ENCODE assay signal across 22 cellular contexts in genomic region chr19:4012975-4013634, GRCh38. TPM values are rescaled to one million over a fixed set of nuclear protein-coding genes. Genes with fewer than 3 reads are reported as not detected.
DNase-seq lines count a peak whose midpoint lies in the region; ATAC-seq, FAIRE-seq and TF ChIP-seq lines count a peak whose summit lies in the region.
"Had no signal": no experiment of that assay in that cellular context is flagged by ENCODE, and none has a peak within 500 bp of the region (broad histone marks: within the 10 kb centered on the region; RNA-seq: fewer than 3 reads in every experiment).

No MANE protein-coding gene starts in this region.

- H3K9me3 ChIP-seq in liver (ENCODE audit: control insufficient read depth in 4 of 4, low read length in 3 of 4) (no peaks in the 10 kb centered on the region), HepG2 (ENCODE audit: low read length) (no peaks in the 10 kb centered on the region), sigmoid colon (no peaks in the 10 kb centered on the region)
- H3K9me3 ChIP-seq: A549 had no signal

- no peak overlapping the region for H2AFZ ChIP-seq in HepG2 (ENCODE audit: low read length)

- CTCF ChIA-PET in HepG2 (lab: Yijun Ruan, JAX; ENCODE audit: low intra/inter-chr PET ratio, low total read pairs): no interaction called here

- H3K4me1 ChIP-seq in liver (ENCODE audit: control insufficient read depth in 4 of 4, insufficient read depth in 4 of 4, low read length in 3 of 4): peaks cover 26 to 78% (median 51%) of the 10 kb centered on the region in 4 donors
- H3K4me1 ChIP-seq in HepG2 (ENCODE audit: insufficient read depth, low read length): peaks cover 23% of the 10 kb centered on the region
- peaks cover 0 to 91% (median 91%) of the 10 kb centered on the region in 4 donors for H3K4me1 ChIP-seq in sigmoid colon

- TF ChIP-seq POLR2A in HepG2 (IDR thresholded peaks at IDR 0.05; ENCODE audit: insufficient read depth in 1 of 2, low read depth in 2 of 2, low read length in 2 of 2) (no peak), sigmoid colon (IDR thresholded peaks at IDR 0.05) (no peak)

- H3K27me3 ChIP-seq in liver (ENCODE audit: control insufficient read depth in 4 of 4, insufficient read depth in 4 of 4, low read length in 3 of 4) (no peaks in the 10 kb centered on the region), HepG2 (ENCODE audit: control insufficient read depth in 1 of 2, insufficient read depth in 2 of 2, low read length in 2 of 2) (no peaks in the 10 kb centered on the region; a peak in 1 of 5 replicates), sigmoid colon (no peaks in the 10 kb centered on the region)

- TF ChIP-seq RAD21 in liver (IDR thresholded peaks at IDR 0.05) (no peak), HepG2 (CRISPR knock-in tag; IDR thresholded peaks at IDR 0.05) (no peak)

- DNase-seq in HepG2 (ENCODE audit: low spot score): no peak
- peak; percentile 42 for DNase-seq in islet precursor cell
- DNase-seq in sigmoid colon: peak; percentile 68
- DNase-seq in NCI-H1930 (lab: John Stamatoyannopoulos, UW): no peak
- DNase-seq in CD1c-positive myeloid dendritic cell (ENCODE audit: extremely low spot score): no peak
- no peak for DNase-seq in NCI-H2171 (lab: John Stamatoyannopoulos, UW)
- DNase-seq in SW480 (ENCODE audit: low spot score): no peak
- DNase-seq: activated CD4-positive, alpha-beta T cell treated with anti-CD3 and anti-CD28 coated beads for 4 hours; activated CD8-positive, alpha-beta memory T cell treated with anti-CD3 and anti-CD28 coated beads for 24 hours; activated T-cell treated with anti-CD3 and anti-CD28 coated beads, Interleukin-2, amount 50 U/mL, for 24 hours; cortex of kidney; GOT3; kidney; NCI-H1092; NCI-H187 treated with DMSO at 0.1 percent for 48 hours; occipital lobe; RPMI8226; stimulated activated CD4-positive, alpha-beta T cell treated with anti-CD3 and anti-CD28 coated beads, Interleukin-4, amount 100 ng/mL, for 1 hour had no signal

- no peak overlapping the region for H3K4me3 ChIP-seq in liver (ENCODE audit: low read depth in 1 of 3, low read length in 3 of 3)
- H3K4me3 ChIP-seq in HepG2 (replicated peaks in 1 of 3; ENCODE audit: insufficient read depth in 1 of 3, low read depth in 2 of 3, low read length in 3 of 3): no peak overlapping the region
- H3K4me3 ChIP-seq in sigmoid colon: no peak overlapping the region
- H3K4me3 ChIP-seq: A549 had no signal

- H3K27ac ChIP-seq in liver (ENCODE audit: low read depth in 1 of 2, low read length in 2 of 2) (peak overlapping the region; percentile 75 to 78), HepG2 (ENCODE audit: extremely low read length, insufficient read depth, low read length) (no peak overlapping the region), sigmoid colon (peak overlapping the region; percentile 26 to 86 (median 84))
- H3K27ac ChIP-seq: A549 had no signal

- POLR2A ChIA-PET in HepG2 (lab: Yijun Ruan, JAX): no interaction called here

- TF ChIP-seq EP300 in HepG2 (IDR thresholded peaks at IDR 0.05; ENCODE audit: low read depth in 2 of 2, low read length in 2 of 2) (no peak), HepG2 (CRISPR knock-in tag; IDR thresholded peaks at IDR 0.05; ENCODE audit: borderline replicate concordance) (no peak), sigmoid colon (IDR thresholded peaks at IDR 0.05) (no peak)

- in situ Hi-C loops in HepG2 (cut with HindIII; ENCODE audit: extremely low pct_ligation_motif_present, low pct_unique_long_range_greater_than_20kb): no loop called here

- ATAC-seq in HepG2: no peak
- ATAC-seq: A549; stimulated activated memory B cell treated with anti-CD40 and anti-IgM and Interleukin-4, amounts not matched to agents 10 μg/mL and 1 μg/mL and 100 μg/mL, for 72 hours had no signal

- H4K20me1 ChIP-seq in HepG2 (ENCODE audit: insufficient read depth, low read length): 0 out of 2 replicates have a peak, but pooled peaks cover 9% of the 10 kb centered on the region

- FAIRE-seq in HepG2 (lab: Jason Lieb, UNC): no peak
- FAIRE-seq: A549, endometrium, kidney had no signal

- no peak for TF ChIP-seq CTCF in liver (IDR thresholded peaks at IDR 0.05; ENCODE audit: low read depth, low read length, missing input control)
- TF ChIP-seq CTCF in HepG2 (CRISPR knock-in tag; IDR thresholded peaks at IDR 0.05): no peak
- no peak for TF ChIP-seq CTCF in sigmoid colon (IDR thresholded peaks at IDR 0.05)

- no peak overlapping the region for H3K4me2 ChIP-seq in HepG2 (ENCODE audit: low read depth, low read length)
- H3K4me2 ChIP-seq: A549 had no signal

- BruUV-seq in HepG2 (replicated peaks; lab: Mats Ljungman, UMichigan): no TSS peak

- intact Hi-C loops in HepG2 (cut with micrococcal nuclease; ENCODE audit: unreplicated experiment) (no loop called here), sigmoid colon (cut with DNase I) (no loop called here)

- peaks cover 31% of the 10 kb centered on the region for H3K79me2 ChIP-seq in HepG2 (ENCODE audit: insufficient read depth, low read length)

- peaks cover 0 to 19% (median 9%) of the 10 kb centered on the region in 4 donors for H3K36me3 ChIP-seq in liver (ENCODE audit: control insufficient read depth in 4 of 4, insufficient read depth in 3 of 4, low read depth in 1 of 4, low read length in 3 of 4)
- peaks cover 15 to 31% of the 10 kb centered on the region in 2 experiments; a peak in 4 of 5 replicates for H3K36me3 ChIP-seq in HepG2 (replicated peaks in 1 of 2; ENCODE audit: control insufficient read depth in 1 of 2, insufficient read depth in 2 of 2, low read length in 2 of 2)
- peaks cover 7 to 21% (median 13%) of the 10 kb centered on the region in 4 donors for H3K36me3 ChIP-seq in sigmoid colon

- WGBS in liver: 97% methylated on average over 33 of the region's 33 CpGs
- over 99% methylated on average over 26 of the region's 33 CpGs for WGBS in HepG2 (ENCODE audit: low lambda C conversion rate)
- 95 to 96% methylated on average over 33 of the region's 33 CpGs for WGBS in sigmoid colon, 2 donors

- H3K9ac ChIP-seq in liver (ENCODE audit: low read depth in 1 of 2, low read length in 2 of 2) (no peak overlapping the region), HepG2 (ENCODE audit: insufficient read depth, low read depth, low read length) (no peak overlapping the region)

RNA-seq across cellular contexts. Expression of gene PIAS4, which starts 5.6 kb away (rescaled TPM):
- 10 to 100 TPM; 10.8 to 14.1 TPM for total RNA-seq in liver
- 10 to 100 TPM in 1 of 2 donors, 1 to 10 TPM in 1; 5.6 to 10.4 TPM for polyA plus RNA-seq in liver
- total RNA-seq in HepG2 (2016; rRNA removed; fragmentation: Illumina TruSeq; extraction: Trizol): 20.1 and 22.4 TPM in 2 replicates
- total RNA-seq in HepG2 (2016; cell fraction: cytosol; rRNA removed; fragmentation: Illumina TruSeq; extraction: Trizol; ENCODE audit: low read depth): 4.3 and 5.1 TPM in 2 replicates
- total RNA-seq in HepG2 (2016; cell fraction: insoluble cytoplasmic fraction; rRNA removed; fragmentation: Illumina TruSeq; extraction: Trizol): 16.7 and 23.3 TPM in 2 replicates
- total RNA-seq in HepG2 (2016; cell fraction: membrane; rRNA removed; fragmentation: Illumina TruSeq; extraction: Trizol): 9.8 and 11.2 TPM in 2 replicates
- total RNA-seq in HepG2 (2016; cell fraction: nucleus; rRNA removed; fragmentation: Illumina TruSeq; extraction: Trizol): 9.7 and 15.2 TPM in 2 replicates
- polyA plus RNA-seq in HepG2 (2011; rRNA removed): 8.7 and 9.0 TPM in 2 replicates
- 11.2 and 43.1 TPM in 2 replicates for polyA plus RNA-seq in HepG2 (2011; cell fraction: cytosol; rRNA removed)
- polyA plus RNA-seq in HepG2 (2011; cell fraction: nucleus; rRNA removed): 22.4 and 27.4 TPM in 2 replicates
- polyA plus RNA-seq in HepG2 (2012): 19.1 and 20.7 TPM in 2 replicates
- polyA plus RNA-seq in HepG2 (2016; cell fraction: cytosol; fragmentation: Illumina TruSeq; extraction: Trizol; ENCODE audit: low read depth): 3.3 and 3.5 TPM in 2 replicates
- polyA plus RNA-seq in HepG2 (2016; cell fraction: insoluble cytoplasmic fraction; fragmentation: Illumina TruSeq; extraction: Trizol; ENCODE audit: low read depth): 18.2 and 33.3 TPM in 2 replicates
- 5.6 and 5.9 TPM in 2 replicates for polyA plus RNA-seq in HepG2 (2016; cell fraction: membrane; fragmentation: Illumina TruSeq; extraction: Trizol; ENCODE audit: low read depth)
- polyA plus RNA-seq in HepG2 (2016; cell fraction: nucleus; fragmentation: Illumina TruSeq; extraction: Trizol; ENCODE audit: insufficient read depth, low read depth): 36.3 and 39.1 TPM in 2 replicates
- 12.2 and 13.9 TPM in 2 replicates for polyA minus RNA-seq in HepG2 (2011; rRNA and poly(A)+ RNA removed; ENCODE audit: low replicate concordance)
- 5.1 and 7.7 TPM in 2 replicates for polyA minus RNA-seq in HepG2 (2011; cell fraction: cytosol; rRNA and poly(A)+ RNA removed)
- 14.5 and 15.1 TPM in 2 replicates for polyA minus RNA-seq in HepG2 (2011; cell fraction: nucleus; rRNA and poly(A)+ RNA removed)
- total RNA-seq in sigmoid colon: 10 to 100 TPM; 16.5 to 29.9 (median 19.3) TPM
- polyA plus RNA-seq in sigmoid colon: 10 to 100 TPM in 2 of 3 donors, 1 to 10 TPM in 1; 7.2 to 21.8 (median 15.0) TPM

RNA-seq across cellular contexts. Expression of gene EEF2, which starts 27.8 kb away (rescaled TPM):
- total RNA-seq in liver: 1,000 to 10,000 TPM in 1 of 2 donors, 100 to 1,000 TPM in 1; 945 to 1,090 TPM
- 100 to 1,000 TPM; 244 to 691 TPM for polyA plus RNA-seq in liver
- 1,722 and 1,777 TPM in 2 replicates for total RNA-seq in HepG2 (2016; rRNA removed; fragmentation: Illumina TruSeq; extraction: Trizol)
- 663 and 837 TPM in 2 replicates for total RNA-seq in HepG2 (2016; cell fraction: cytosol; rRNA removed; fragmentation: Illumina TruSeq; extraction: Trizol; ENCODE audit: low read depth)
- 1,312 and 1,845 TPM in 2 replicates for total RNA-seq in HepG2 (2016; cell fraction: insoluble cytoplasmic fraction; rRNA removed; fragmentation: Illumina TruSeq; extraction: Trizol)
- total RNA-seq in HepG2 (2016; cell fraction: membrane; rRNA removed; fragmentation: Illumina TruSeq; extraction: Trizol): 2,334 and 2,783 TPM in 2 replicates
- 709 and 773 TPM in 2 replicates for total RNA-seq in HepG2 (2016; cell fraction: nucleus; rRNA removed; fragmentation: Illumina TruSeq; extraction: Trizol)
- polyA plus RNA-seq in HepG2 (2011; rRNA removed): 1,441 and 1,465 TPM in 2 replicates
- 1,619 and 2,301 TPM in 2 replicates for polyA plus RNA-seq in HepG2 (2011; cell fraction: cytosol; rRNA removed)
- polyA plus RNA-seq in HepG2 (2011; cell fraction: nucleus; rRNA removed): 945 and 1,058 TPM in 2 replicates
- polyA plus RNA-seq in HepG2 (2012): 2,825 and 3,817 TPM in 2 replicates
- polyA plus RNA-seq in HepG2 (2016; cell fraction: cytosol; fragmentation: Illumina TruSeq; extraction: Trizol; ENCODE audit: low read depth): 660 and 778 TPM in 2 replicates
- 1,198 and 1,548 TPM in 2 replicates for polyA plus RNA-seq in HepG2 (2016; cell fraction: insoluble cytoplasmic fraction; fragmentation: Illumina TruSeq; extraction: Trizol; ENCODE audit: low read depth)
- polyA plus RNA-seq in HepG2 (2016; cell fraction: membrane; fragmentation: Illumina TruSeq; extraction: Trizol; ENCODE audit: low read depth): 1,837 and 2,206 TPM in 2 replicates
- polyA plus RNA-seq in HepG2 (2016; cell fraction: nucleus; fragmentation: Illumina TruSeq; extraction: Trizol; ENCODE audit: insufficient read depth, low read depth): 1,012 and 1,080 TPM in 2 replicates
- polyA minus RNA-seq in HepG2 (2011; rRNA and poly(A)+ RNA removed; ENCODE audit: low replicate concordance): 1,462 and 3,209 TPM in 2 replicates
- 1,805 and 1,823 TPM in 2 replicates for polyA minus RNA-seq in HepG2 (2011; cell fraction: cytosol; rRNA and poly(A)+ RNA removed)
- 434 and 615 TPM in 2 replicates for polyA minus RNA-seq in HepG2 (2011; cell fraction: nucleus; rRNA and poly(A)+ RNA removed)
- 1,000 to 10,000 TPM; 1,842 to 2,448 (median 2,055) TPM for total RNA-seq in sigmoid colon
- polyA plus RNA-seq in sigmoid colon: 1,000 to 10,000 TPM in 2 of 3 donors, 100 to 1,000 TPM in 1; 906 to 1,654 (median 1,225) TPM

RNA-seq across cellular contexts. Expression of gene DAPK3, which starts 42.2 kb away (rescaled TPM):
- total RNA-seq in liver: 10 to 100 TPM; 20.9 to 29.5 TPM
- polyA plus RNA-seq in liver: 10 to 100 TPM in 1 of 2 donors, 1 to 10 TPM in 1; 3.0 to 26.7 TPM
- 22.0 and 30.5 TPM in 2 replicates for total RNA-seq in HepG2 (2016; rRNA removed; fragmentation: Illumina TruSeq; extraction: Trizol)
- 5.0 and 5.5 TPM in 2 replicates for total RNA-seq in HepG2 (2016; cell fraction: cytosol; rRNA removed; fragmentation: Illumina TruSeq; extraction: Trizol; ENCODE audit: low read depth)
- total RNA-seq in HepG2 (2016; cell fraction: insoluble cytoplasmic fraction; rRNA removed; fragmentation: Illumina TruSeq; extraction: Trizol): 18.7 and 32.5 TPM in 2 replicates
- total RNA-seq in HepG2 (2016; cell fraction: membrane; rRNA removed; fragmentation: Illumina TruSeq; extraction: Trizol): 9.6 and 13.4 TPM in 2 replicates
- total RNA-seq in HepG2 (2016; cell fraction: nucleus; rRNA removed; fragmentation: Illumina TruSeq; extraction: Trizol): 20.1 and 21.1 TPM in 2 replicates
- polyA plus RNA-seq in HepG2 (2011; rRNA removed): 37.3 and 51.9 TPM in 2 replicates
- 36.9 and 42.7 TPM in 2 replicates for polyA plus RNA-seq in HepG2 (2011; cell fraction: cytosol; rRNA removed)
- polyA plus RNA-seq in HepG2 (2011; cell fraction: nucleus; rRNA removed): 102 and 107 TPM in 2 replicates
- polyA plus RNA-seq in HepG2 (2012): 20.1 and 33.8 TPM in 2 replicates
- 2.6 and 2.9 TPM in 2 replicates for polyA plus RNA-seq in HepG2 (2016; cell fraction: cytosol; fragmentation: Illumina TruSeq; extraction: Trizol; ENCODE audit: low read depth)
- polyA plus RNA-seq in HepG2 (2016; cell fraction: insoluble cytoplasmic fraction; fragmentation: Illumina TruSeq; extraction: Trizol; ENCODE audit: low read depth): 20.1 and 23.6 TPM in 2 replicates
- polyA plus RNA-seq in HepG2 (2016; cell fraction: membrane; fragmentation: Illumina TruSeq; extraction: Trizol; ENCODE audit: low read depth): 5.9 and 6.0 TPM in 2 replicates
- 45.3 and 46.8 TPM in 2 replicates for polyA plus RNA-seq in HepG2 (2016; cell fraction: nucleus; fragmentation: Illumina TruSeq; extraction: Trizol; ENCODE audit: insufficient read depth, low read depth)
- polyA minus RNA-seq in HepG2 (2011; rRNA and poly(A)+ RNA removed; ENCODE audit: low replicate concordance): 44.0 and 66.3 TPM in 2 replicates
- 15.7 and 22.0 TPM in 2 replicates for polyA minus RNA-seq in HepG2 (2011; cell fraction: cytosol; rRNA and poly(A)+ RNA removed)
- 24.7 and 27.2 TPM in 2 replicates for polyA minus RNA-seq in HepG2 (2011; cell fraction: nucleus; rRNA and poly(A)+ RNA removed)
- 100 to 1,000 TPM in 3 of 4 donors, 10 to 100 TPM in 1; 91.3 to 167 (median 125) TPM for total RNA-seq in sigmoid colon
- 10 to 100 TPM; 38.4 to 66.8 (median 52.9) TPM for polyA plus RNA-seq in sigmoid colon

RNA-seq across cellular contexts. Expression of gene ZBTB7A, which starts 53.6 kb away (rescaled TPM):
- 10 to 100 TPM; 23.6 to 28.9 TPM for total RNA-seq in liver
- polyA plus RNA-seq in liver: 10 to 100 TPM in 1 of 2 donors, 1 to 10 TPM in 1; 2.9 to 11.7 TPM
- total RNA-seq in HepG2 (2016; rRNA removed; fragmentation: Illumina TruSeq; extraction: Trizol): 3.5 and 3.6 TPM in 2 replicates
- total RNA-seq in HepG2 (2016; cell fraction: cytosol; rRNA removed; fragmentation: Illumina TruSeq; extraction: Trizol; ENCODE audit: low read depth): 1.8 TPM in 2 replicates
- 2.7 and 3.2 TPM in 2 replicates for total RNA-seq in HepG2 (2016; cell fraction: insoluble cytoplasmic fraction; rRNA removed; fragmentation: Illumina TruSeq; extraction: Trizol)
- total RNA-seq in HepG2 (2016; cell fraction: membrane; rRNA removed; fragmentation: Illumina TruSeq; extraction: Trizol): 3.7 and 4.3 TPM in 2 replicates
- total RNA-seq in HepG2 (2016; cell fraction: nucleus; rRNA removed; fragmentation: Illumina TruSeq; extraction: Trizol): 3.0 and 3.1 TPM in 2 replicates
- 4.0 and 5.5 TPM in 2 replicates for polyA plus RNA-seq in HepG2 (2011; rRNA removed)
- 2.9 and 4.8 TPM in 2 replicates for polyA plus RNA-seq in HepG2 (2011; cell fraction: cytosol; rRNA removed)
- polyA plus RNA-seq in HepG2 (2011; cell fraction: nucleus; rRNA removed): 23.5 and 34.3 TPM in 2 replicates
- 4.7 and 6.0 TPM in 2 replicates for polyA plus RNA-seq in HepG2 (2012)
- polyA plus RNA-seq in HepG2 (2016; cell fraction: cytosol; fragmentation: Illumina TruSeq; extraction: Trizol; ENCODE audit: low read depth): 0.96 and 1.2 TPM in 2 replicates
- 4.5 and 4.8 TPM in 2 replicates for polyA plus RNA-seq in HepG2 (2016; cell fraction: insoluble cytoplasmic fraction; fragmentation: Illumina TruSeq; extraction: Trizol; ENCODE audit: low read depth)
- 2.7 and 3.0 TPM in 2 replicates for polyA plus RNA-seq in HepG2 (2016; cell fraction: membrane; fragmentation: Illumina TruSeq; extraction: Trizol; ENCODE audit: low read depth)
- polyA plus RNA-seq in HepG2 (2016; cell fraction: nucleus; fragmentation: Illumina TruSeq; extraction: Trizol; ENCODE audit: insufficient read depth, low read depth): 9.7 and 9.9 TPM in 2 replicates
- 4.3 and 12.1 TPM in 2 replicates for polyA minus RNA-seq in HepG2 (2011; rRNA and poly(A)+ RNA removed; ENCODE audit: low replicate concordance)
- polyA minus RNA-seq in HepG2 (2011; cell fraction: cytosol; rRNA and poly(A)+ RNA removed): 9.4 and 10.5 TPM in 2 replicates
- polyA minus RNA-seq in HepG2 (2011; cell fraction: nucleus; rRNA and poly(A)+ RNA removed): 5.0 and 5.4 TPM in 2 replicates
- total RNA-seq in sigmoid colon: 10 to 100 TPM; 35.4 to 53.2 (median 44.8) TPM
- polyA plus RNA-seq in sigmoid colon: 10 to 100 TPM; 22.8 to 39.1 (median 23.8) TPM

Comparison
In these comparisons a context has a peak if more than half of its experiments do, and no peak if none do; other contexts are left out.
1. DNase-seq: peak in islet precursor cell (single experiment) and sigmoid colon (single experiment); none in HepG2 (single experiment), NCI-H1930 (0 of 2), CD1c-positive myeloid dendritic cell (single experiment), NCI-H2171 (single experiment) and SW480 (single experiment).